In the genomic region with DNA sequence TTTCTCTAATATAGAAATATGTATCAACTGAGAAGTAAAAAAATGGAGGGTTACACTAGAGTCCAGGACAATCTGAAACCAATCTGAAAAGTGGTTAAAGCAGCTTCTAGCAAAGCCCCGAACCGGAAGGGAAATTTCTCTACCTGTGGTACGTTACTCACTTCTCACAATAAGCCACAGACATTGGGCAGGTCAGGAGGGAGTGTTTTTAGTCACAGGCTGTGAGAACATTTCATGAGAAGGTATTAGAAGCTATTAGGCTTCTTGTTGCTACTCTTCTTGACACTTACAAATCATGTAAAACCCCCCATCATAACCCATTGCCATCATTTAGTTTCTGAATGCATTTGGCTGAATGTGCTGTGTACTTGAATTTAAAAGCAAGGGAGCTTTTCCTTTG, we compare ENCODE assay signal across 12 cellular contexts.
A peak's percentile ranks its signal among the peaks of the same experiment; 100 is the strongest.
DNase-seq lines count a peak whose midpoint lies in the region; ATAC-seq and TF ChIP-seq lines count a peak whose summit lies in the region.
"Had no signal": no experiment of that assay in that cellular context is flagged by ENCODE, and none has a peak within 500 bp of the region (broad histone marks: within the 10 kb centered on the region; RNA-seq: fewer than 3 reads in every experiment).

No MANE protein-coding gene starts in this region.

- POLR2A ChIA-PET in WTC11 (lab: Charles Lee): no interaction called here

- H3K27ac Mint-ChIP-seq in WTC11: no peak overlapping the region
- H3K27ac Mint-ChIP-seq: natural killer cell had no signal

- no peak overlapping the region for H3K27ac ChIP-seq in right cardiac atrium (ENCODE audit: low read length)
- H3K27ac ChIP-seq: skin epidermis had no signal

- WGBS in right cardiac atrium: 87% methylated on average over 3 of the region's 3 CpGs

- no peaks in the 10 kb centered on the region for H3K27me3 Mint-ChIP-seq in WTC11 (ENCODE audit: low read depth)

- intact Hi-C loops in right cardiac atrium (cut with DNase I): no loop called here

- H3K9me3 Mint-ChIP-seq in WTC11: peaks cover 15% of the 10 kb centered on the region

- TF ChIP-seq CTCF in GM06990 (IDR thresholded peaks at IDR 0.05; ENCODE audit: insufficient read depth, low read length, poor library complexity, severe bottlenecking) (no peak), WTC11 (IDR thresholded peaks at IDR 0.05) (no peak)

- H3K4me3 Mint-ChIP-seq in WTC11: no peak overlapping the region
- H3K4me3 Mint-ChIP-seq: natural killer cell had no signal

- no peaks in the 10 kb centered on the region for H3K9me3 ChIP-seq in right cardiac atrium (ENCODE audit: control insufficient read depth, low read length)
- H3K9me3 ChIP-seq: HAP-1 had no signal

- peaks cover 2% of the 10 kb centered on the region for H3K4me1 ChIP-seq in right cardiac atrium (ENCODE audit: control insufficient read depth, insufficient read depth, low read length)
- H3K4me1 ChIP-seq: HAP-1 had no signal

- H3K4me3 ChIP-seq in GM06990 (replicated peaks; ENCODE audit: low read depth, low read length): no peak overlapping the region
- H3K4me3 ChIP-seq in right cardiac atrium (ENCODE audit: low read length): no peak overlapping the region
- H3K4me3 ChIP-seq: HAP-1, skin epidermis had no signal

- DNase-seq in GM06990 (ENCODE audit: extremely low read depth, insufficient read length) (peak; percentile 51), mucosa of gallbladder (ENCODE audit: low spot score) (no peak), islet precursor cell (no peak), WTC11 (ENCODE audit: low spot score) (no peak), right cardiac atrium (no peak)
- DNase-seq: cerebellar nuclear complex, natural killer cell had no signal

- ATAC-seq in GM18870 (IDR thresholded peaks at IDR 0.05; ENCODE audit: unreplicated experiment) (peak; percentile 97), GM21619 (IDR thresholded peaks at IDR 0.05; ENCODE audit: unreplicated experiment) (peak; percentile 87), HG03378 (IDR thresholded peaks at IDR 0.05; ENCODE audit: unreplicated experiment) (peak; percentile 90), WTC11 (no peak), right cardiac atrium (no peak)

- H3K36me3 Mint-ChIP-seq in WTC11: peaks cover 5% of the 10 kb centered on the region; the same call in 1 of the 2 replicates
- H3K36me3 Mint-ChIP-seq: natural killer cell had no signal

- H3K27me3 ChIP-seq in GM06990 (replicated peaks; ENCODE audit: control insufficient read depth, insufficient read depth, low read length): no peaks in the 10 kb centered on the region; the same call in none of the 2 replicates
- H3K27me3 ChIP-seq in right cardiac atrium (ENCODE audit: control insufficient read depth, insufficient read depth): no peaks in the 10 kb centered on the region

- CTCF ChIA-PET in WTC11 (lab: Charles Lee): interaction anchor here (1.9 kb wide), 1 partner anchor 8 kb away, joined by 4 read pairs; no protein-coding TSS in a partner anchor

- no peaks in the 10 kb centered on the region for H3K36me3 ChIP-seq in GM06990 (ENCODE audit: control insufficient read depth, insufficient read depth, low read length)
- H3K36me3 ChIP-seq: HAP-1 had no signal

- H3K4me1 Mint-ChIP-seq in WTC11: no peaks in the 10 kb centered on the region
- H3K4me1 Mint-ChIP-seq: natural killer cell had no signal

TF ChIP-seq in WTC11, 78 proteins besides CTCF, POLR2A, EP300 and RAD21:
- TF ChIP-seq ATF1 (CRISPR knock-in tag; IDR thresholded peaks at IDR 0.05) (no peak), SMAD4 (CRISPR knock-in tag; IDR thresholded peaks at IDR 0.05) (no peak), CBFB (CRISPR knock-in tag; IDR thresholded peaks at IDR 0.05; ENCODE audit: low read depth) (no peak)
- TF ChIP-seq, protein P1, sequence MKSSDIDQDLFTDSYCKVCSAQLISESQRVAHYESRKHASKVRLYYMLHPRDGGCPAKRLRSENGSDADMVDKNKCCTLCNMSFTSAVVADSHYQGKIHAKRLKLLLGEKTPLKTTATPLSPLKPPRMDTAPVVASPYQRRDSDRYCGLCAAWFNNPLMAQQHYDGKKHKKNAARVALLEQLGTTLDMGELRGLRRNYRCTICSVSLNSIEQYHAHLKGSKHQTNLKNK (CRISPR knock-in tag; IDR thresholded peaks at IDR 0.05): no peak
- TF ChIP-seq, protein P2, sequence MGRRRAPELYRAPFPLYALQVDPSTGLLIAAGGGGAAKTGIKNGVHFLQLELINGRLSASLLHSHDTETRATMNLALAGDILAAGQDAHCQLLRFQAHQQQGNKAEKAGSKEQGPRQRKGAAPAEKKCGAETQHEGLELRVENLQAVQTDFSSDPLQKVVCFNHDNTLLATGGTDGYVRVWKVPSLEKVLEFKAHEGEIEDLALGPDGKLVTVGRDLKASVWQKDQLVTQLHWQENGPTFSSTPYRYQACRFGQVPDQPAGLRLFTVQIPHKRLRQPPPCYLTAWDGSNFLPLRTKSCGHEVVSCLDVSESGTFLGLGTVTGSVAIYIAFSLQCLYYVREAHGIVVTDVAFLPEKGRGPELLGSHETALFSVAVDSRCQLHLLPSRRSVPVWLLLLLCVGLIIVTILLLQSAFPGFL (CRISPR knock-in tag; IDR thresholded peaks at IDR 0.05; ENCODE audit: borderline replicate concordance): no peak
- TF ChIP-seq, protein P3, sequence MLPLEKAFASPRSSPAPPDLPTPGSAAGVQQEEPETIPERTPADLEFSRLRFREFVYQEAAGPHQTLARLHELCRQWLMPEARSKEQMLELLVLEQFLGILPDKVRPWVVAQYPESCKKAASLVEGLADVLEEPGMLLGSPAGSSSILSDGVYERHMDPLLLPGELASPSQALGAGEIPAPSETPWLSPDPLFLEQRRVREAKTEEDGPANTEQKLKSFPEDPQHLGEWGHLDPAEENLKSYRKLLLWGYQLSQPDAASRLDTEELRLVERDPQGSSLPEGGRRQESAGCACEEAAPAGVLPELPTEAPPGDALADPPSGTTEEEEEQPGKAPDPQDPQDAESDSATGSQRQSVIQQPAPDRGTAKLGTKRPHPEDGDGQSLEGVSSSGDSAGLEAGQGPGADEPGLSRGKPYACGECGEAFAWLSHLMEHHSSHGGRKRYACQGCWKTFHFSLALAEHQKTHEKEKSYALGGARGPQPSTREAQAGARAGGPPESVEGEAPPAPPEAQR (CRISPR knock-in tag; IDR thresholded peaks at IDR 0.05): no peak
- TF ChIP-seq, protein P4, sequence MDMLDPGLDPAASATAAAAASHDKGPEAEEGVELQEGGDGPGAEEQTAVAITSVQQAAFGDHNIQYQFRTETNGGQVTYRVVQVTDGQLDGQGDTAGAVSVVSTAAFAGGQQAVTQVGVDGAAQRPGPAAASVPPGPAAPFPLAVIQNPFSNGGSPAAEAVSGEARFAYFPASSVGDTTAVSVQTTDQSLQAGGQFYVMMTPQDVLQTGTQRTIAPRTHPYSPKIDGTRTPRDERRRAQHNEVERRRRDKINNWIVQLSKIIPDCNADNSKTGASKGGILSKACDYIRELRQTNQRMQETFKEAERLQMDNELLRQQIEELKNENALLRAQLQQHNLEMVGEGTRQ (CRISPR knock-in tag; IDR thresholded peaks at IDR 0.05): no peak
- TF ChIP-seq, protein P5, sequence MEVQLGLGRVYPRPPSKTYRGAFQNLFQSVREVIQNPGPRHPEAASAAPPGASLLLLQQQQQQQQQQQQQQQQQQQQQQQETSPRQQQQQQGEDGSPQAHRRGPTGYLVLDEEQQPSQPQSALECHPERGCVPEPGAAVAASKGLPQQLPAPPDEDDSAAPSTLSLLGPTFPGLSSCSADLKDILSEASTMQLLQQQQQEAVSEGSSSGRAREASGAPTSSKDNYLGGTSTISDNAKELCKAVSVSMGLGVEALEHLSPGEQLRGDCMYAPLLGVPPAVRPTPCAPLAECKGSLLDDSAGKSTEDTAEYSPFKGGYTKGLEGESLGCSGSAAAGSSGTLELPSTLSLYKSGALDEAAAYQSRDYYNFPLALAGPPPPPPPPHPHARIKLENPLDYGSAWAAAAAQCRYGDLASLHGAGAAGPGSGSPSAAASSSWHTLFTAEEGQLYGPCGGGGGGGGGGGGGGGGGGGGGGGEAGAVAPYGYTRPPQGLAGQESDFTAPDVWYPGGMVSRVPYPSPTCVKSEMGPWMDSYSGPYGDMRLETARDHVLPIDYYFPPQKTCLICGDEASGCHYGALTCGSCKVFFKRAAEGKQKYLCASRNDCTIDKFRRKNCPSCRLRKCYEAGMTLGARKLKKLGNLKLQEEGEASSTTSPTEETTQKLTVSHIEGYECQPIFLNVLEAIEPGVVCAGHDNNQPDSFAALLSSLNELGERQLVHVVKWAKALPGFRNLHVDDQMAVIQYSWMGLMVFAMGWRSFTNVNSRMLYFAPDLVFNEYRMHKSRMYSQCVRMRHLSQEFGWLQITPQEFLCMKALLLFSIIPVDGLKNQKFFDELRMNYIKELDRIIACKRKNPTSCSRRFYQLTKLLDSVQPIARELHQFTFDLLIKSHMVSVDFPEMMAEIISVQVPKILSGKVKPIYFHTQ (CRISPR knock-in tag; IDR thresholded peaks at IDR 0.05): no peak

Comparison
In these comparisons a context has a peak if more than half of its experiments do, and no peak if none do; other contexts are left out.
1. ATAC-seq: peak in GM18870 (single experiment), GM21619 (single experiment) and HG03378 (single experiment); none in WTC11 (single experiment) and right cardiac atrium (0 of 2).